Comparison of ENCODE assay signal across 1 cellular context in the genomic region with DNA sequence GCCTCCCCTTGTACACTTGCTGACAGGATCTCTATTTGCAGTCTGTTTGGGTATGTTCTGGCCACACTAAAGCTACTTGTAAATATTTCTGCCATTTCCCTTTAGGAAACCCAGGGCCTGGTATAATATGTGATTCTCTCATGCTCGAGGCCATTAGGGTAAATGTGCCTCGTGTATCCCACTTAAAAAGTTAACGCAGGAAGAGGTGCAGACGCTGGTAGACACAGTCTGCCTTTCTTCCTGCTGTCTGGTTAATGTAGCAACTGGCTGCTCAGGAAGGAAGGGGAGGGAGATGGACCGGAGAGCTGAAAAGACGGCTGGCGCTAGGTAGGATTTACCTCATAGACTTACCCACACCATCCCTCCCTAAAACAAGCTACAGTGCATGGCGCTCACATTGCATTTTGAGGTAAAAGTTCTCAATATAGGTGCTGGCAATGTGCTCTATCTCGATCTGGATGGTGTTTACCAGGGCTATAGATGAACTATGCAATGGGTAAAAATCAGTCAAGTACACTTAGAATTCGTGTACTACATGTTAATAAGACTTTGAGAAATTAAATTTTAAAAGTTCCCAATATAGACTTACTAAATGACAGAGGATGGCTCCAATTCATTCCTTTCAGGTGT.
TF ChIP-seq lines count a peak whose summit lies in the region.

No MANE protein-coding gene starts in this region.

TF ChIP-seq in IMR-90, 13 proteins besides CTCF, POLR2A, EP300 and RAD21 (continued from another document):
- TF ChIP-seq, protein P1, sequence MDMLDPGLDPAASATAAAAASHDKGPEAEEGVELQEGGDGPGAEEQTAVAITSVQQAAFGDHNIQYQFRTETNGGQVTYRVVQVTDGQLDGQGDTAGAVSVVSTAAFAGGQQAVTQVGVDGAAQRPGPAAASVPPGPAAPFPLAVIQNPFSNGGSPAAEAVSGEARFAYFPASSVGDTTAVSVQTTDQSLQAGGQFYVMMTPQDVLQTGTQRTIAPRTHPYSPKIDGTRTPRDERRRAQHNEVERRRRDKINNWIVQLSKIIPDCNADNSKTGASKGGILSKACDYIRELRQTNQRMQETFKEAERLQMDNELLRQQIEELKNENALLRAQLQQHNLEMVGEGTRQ (IDR thresholded peaks at IDR 0.05; ENCODE audit: low read depth, low read length), result no peak
- no peak for TF ChIP-seq NFE2L2 (IDR thresholded peaks at IDR 0.05; ENCODE audit: low read depth, low read length)
